19 cellular contexts compared by ENCODE assay signal in the genomic region with DNA sequence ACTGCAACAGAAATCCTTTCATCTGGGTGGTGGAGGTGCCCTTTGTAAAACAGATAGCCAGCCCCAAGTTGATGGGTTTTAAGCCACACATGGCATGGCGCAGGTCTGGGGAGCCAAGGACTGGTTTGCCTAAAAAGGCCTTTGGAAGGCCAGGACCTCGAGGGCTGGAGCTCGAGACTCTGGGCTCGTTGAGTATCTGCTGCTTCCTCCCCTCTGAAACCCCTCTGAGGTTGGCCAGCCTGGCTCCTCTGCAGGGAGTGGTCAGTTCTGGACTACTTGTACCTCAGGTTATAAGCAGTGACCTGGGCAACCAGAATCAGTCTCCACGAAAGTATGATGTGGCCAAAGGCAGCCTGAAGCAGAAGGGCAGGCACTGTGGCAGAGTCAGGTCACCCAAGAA. TPM values are rescaled to one million over a fixed set of nuclear protein-coding genes. Genes with fewer than 3 reads are reported as not detected.
A peak's percentile ranks its signal among the peaks of the same experiment; 100 is the strongest.
DNase-seq lines count a peak whose midpoint lies in the region; ATAC-seq and TF ChIP-seq lines count a peak whose summit lies in the region.
"Had no signal": no experiment of that assay in that cellular context is flagged by ENCODE, and none has a peak within 500 bp of the region (broad histone marks: within the 10 kb centered on the region; RNA-seq: fewer than 3 reads in every experiment).

No MANE protein-coding gene starts in this region.

- no peaks in the 10 kb centered on the region for H3K4me1 ChIP-seq in osteoblast (ENCODE audit: insufficient read depth, low read length)
- H3K4me1 ChIP-seq: BLaER1 had no signal

- H3K4me2 ChIP-seq in osteoblast (ENCODE audit: insufficient read depth, low read length), result no peak overlapping the region
- H3K4me2 ChIP-seq: BLaER1 had no signal

- H3K4me3 ChIP-seq in osteoblast (ENCODE audit: insufficient read depth, low read length), result no peak overlapping the region
- H3K4me3 ChIP-seq: BLaER1, GM23248 had no signal

- H3K79me2 ChIP-seq in osteoblast (ENCODE audit: insufficient read depth, low read length), result no peaks in the 10 kb centered on the region

- H3K27ac ChIP-seq in osteoblast (ENCODE audit: low read depth, low read length) (no peak overlapping the region), temporal lobe (ENCODE audit: low read depth, low read length) (peak overlapping the region; percentile 0)
- H3K27ac ChIP-seq: 22Rv1, BLaER1, C4-2B, GM23248 had no signal

- TF ChIP-seq CTCF in osteoblast (IDR thresholded peaks at IDR 0.05; ENCODE audit: extremely low read depth, low read depth, low read length), result no peak

- intact Hi-C loops in Right ventricle myocardium inferior (cut with DNase I), result no loop called here
- intact Hi-C loops in Right ventricle myocardium superior (cut with DNase I), result no loop called here

- DNase-seq in Right ventricle myocardium inferior (ENCODE audit: missing footprints) (peak; percentile 63), Right ventricle myocardium superior (no peak), osteoblast (ENCODE audit: insufficient read length, low spot score, missing footprints) (peak; percentile 49), T1000 (lab: John Stamatoyannopoulos, UW) (no peak)
- DNase-seq: Caco-2; CD4-positive, CD25-positive, alpha-beta regulatory T cell; CD8-positive, alpha-beta T cell; DMS153; DND-41; GM23248; H7; HCEC 1CT had no signal

- no peak for ATAC-seq in Right ventricle myocardium inferior
- ATAC-seq in Right ventricle myocardium superior (ENCODE audit: poor library complexity), result no peak
- no peak for ATAC-seq in GM21737 (IDR thresholded peaks at IDR 0.05; ENCODE audit: unreplicated experiment)
- ATAC-seq: CD8-positive, alpha-beta T cell had no signal

- no peaks in the 10 kb centered on the region for H3K27me3 ChIP-seq in osteoblast (ENCODE audit: insufficient read depth, low read length)
- H3K27me3 ChIP-seq: BLaER1 had no signal

- H4K20me1 ChIP-seq in osteoblast (ENCODE audit: insufficient read depth, low read length), result no peaks in the 10 kb centered on the region
- H4K20me1 ChIP-seq: BLaER1 had no signal

- H3K9me3 ChIP-seq in osteoblast (ENCODE audit: low read depth, low read length), result no peaks in the 10 kb centered on the region
- H3K9me3 ChIP-seq: BLaER1, Caco-2 had no signal

- H2AFZ ChIP-seq in osteoblast (ENCODE audit: low read length), result no peak overlapping the region
- H2AFZ ChIP-seq: GM23248 had no signal

- H3K36me3 ChIP-seq in osteoblast (ENCODE audit: insufficient read depth, low read length), result no peaks in the 10 kb centered on the region
- H3K36me3 ChIP-seq: BLaER1 had no signal

RNA-seq across cellular contexts. Expression of gene WNT7A, which starts 51.4 kb away (rescaled TPM):
- total RNA-seq in Right ventricle myocardium inferior, result not detected
- total RNA-seq in Right ventricle myocardium superior, result not detected
- not detected in 2 replicates for total RNA-seq in osteoblast
- total RNA-seq in temporal lobe, result 9.6 TPM
- total RNA-seq: B cell, GM23248, H1 had no signal

Comparison
In these comparisons a context has a peak if more than half of its experiments do, and no peak if none do; other contexts are left out.
1. DNase-seq: peak in Right ventricle myocardium inferior (single experiment) and osteoblast (single experiment); none in Right ventricle myocardium superior (single experiment) and T1000 (single experiment).
2. RNA of gene WNT7A, which starts 51.4 kb away (total RNA-seq): 9.6 TPM in temporal lobe (single experiment); not detected in Right ventricle myocardium inferior (single experiment), not detected in Right ventricle myocardium superior (single experiment) and not detected in osteoblast; every median in the first group is over 10 times any median in the second.